Comparison of ENCODE assay signal across 16 cellular contexts in genomic region chr3:152365766-152366593, GRCh38.
DNase-seq lines count a peak whose midpoint lies in the region; ATAC-seq and TF ChIP-seq lines count a peak whose summit lies in the region.
"Had no signal": no experiment of that assay in that cellular context is flagged by ENCODE, and none has a peak within 500 bp of the region (broad histone marks: within the 10 kb centered on the region; RNA-seq: fewer than 3 reads in every experiment).

No MANE protein-coding gene starts in this region.

- peaks cover 2% of the 10 kb centered on the region for H3K9me3 Mint-ChIP-seq in activated CD4-positive, alpha-beta T cell treated with anti-CD3 and anti-CD28 coated beads, Interleukin-2, amount 10 ng/mL, durations not matched to agents 7 days and 5 days

- H4K20me1 ChIP-seq in PC-9 (ENCODE audit: insufficient read depth) (no peaks in the 10 kb centered on the region), Karpas-422 (ENCODE audit: insufficient read depth, low read depth, low read length) (no peaks in the 10 kb centered on the region)

- H3K27ac ChIP-seq in PC-9 (peak overlapping the region; percentile 33; the same call in 1 of the 2 replicates), suprapubic skin (peak overlapping the region; percentile 45), Karpas-422 (ENCODE audit: low read length) (no peak overlapping the region)
- H3K27ac ChIP-seq: HL-60 had no signal

- CTCF ChIA-PET in PC-9 (lab: Charles Lee), result no interaction called here
- CTCF ChIA-PET in activated CD4-positive, alpha-beta T cell treated with anti-CD3 and anti-CD28 coated beads, Interleukin-2, amount 10 ng/mL, durations not matched to agents 7 days and 5 days (lab: Charles Lee), result no interaction called here

- TF ChIP-seq CTCF in PC-9 (conservative IDR thresholded peaks at IDR 0.05), result no peak
- TF ChIP-seq CTCF in fibroblast of mammary gland (conservative IDR thresholded peaks at IDR 0.05; ENCODE audit: control insufficient read depth, insufficient read depth, low read depth, low read length), result no peak
- no peak for TF ChIP-seq CTCF in suprapubic skin (IDR thresholded peaks at IDR 0.05)

- no peaks in the 10 kb centered on the region for H3K27me3 Mint-ChIP-seq in activated CD4-positive, alpha-beta T cell treated with anti-CD3 and anti-CD28 coated beads, Interleukin-2, amount 10 ng/mL, durations not matched to agents 7 days and 5 days
- H3K27me3 Mint-ChIP-seq: activated B cell treated with CpG ODN at 0.5 μM for 24 hours; stimulated activated memory B cell treated with anti-CD40 and anti-IgM and Interleukin-4, amounts not matched to agents 10 μg/mL and 1 μg/mL and 100 μg/mL, for 72 hours had no signal

- ATAC-seq in Right ventricle myocardium superior (ENCODE audit: poor library complexity) (peak; percentile 12), Right ventricle myocardium inferior (no peak), GM18858 (IDR thresholded peaks at IDR 0.05; ENCODE audit: unreplicated experiment) (no peak)
- ATAC-seq: stimulated activated memory B cell treated with anti-CD40 and anti-IgM and Interleukin-4, amounts not matched to agents 10 μg/mL and 1 μg/mL and 100 μg/mL, for 72 hours had no signal

- H2AFZ ChIP-seq in PC-9, result no peak overlapping the region
- H2AFZ ChIP-seq in Karpas-422 (ENCODE audit: low read length), result no peak overlapping the region

- H3K4me1 ChIP-seq in PC-9 (replicated peaks; ENCODE audit: insufficient read depth) (peaks cover 17% of the 10 kb centered on the region), suprapubic skin (peaks cover 31% of the 10 kb centered on the region), Karpas-422 (ENCODE audit: low read length) (peaks cover 21% of the 10 kb centered on the region)

- H3K4me3 ChIP-seq in PC-9 (no peak overlapping the region), fibroblast of mammary gland (ENCODE audit: control insufficient read depth, low read depth, low read length) (no peak overlapping the region), suprapubic skin (no peak overlapping the region), Karpas-422 (ENCODE audit: low read length) (no peak overlapping the region)

- intact Hi-C loops in Right ventricle myocardium superior (cut with DNase I) (no loop called here), Right ventricle myocardium inferior (cut with DNase I) (no loop called here), PC-9 (cut with micrococcal nuclease; ENCODE audit: unreplicated experiment) (no loop called here)

- H3K27me3 ChIP-seq in PC-9 (ENCODE audit: insufficient read depth, low read depth) (no peaks in the 10 kb centered on the region), suprapubic skin (no peaks in the 10 kb centered on the region), Karpas-422 (ENCODE audit: low read length) (no peaks in the 10 kb centered on the region)
- H3K27me3 ChIP-seq: BE2C had no signal

- DNase-seq in Right ventricle myocardium superior (no peak), Right ventricle myocardium inferior (ENCODE audit: missing footprints) (no peak), PC-9 (peak in 1 of 2 experiments; percentile 47), fibroblast of mammary gland (ENCODE audit: low read depth) (peak; percentile 73), suprapubic skin (ENCODE audit: low spot score in 2 of 2) (no peak), Karpas-422 (no peak)
- no peak for DNase-seq in activated CD4-positive, alpha-beta T cell treated with anti-CD3 and anti-CD28 coated beads, Interleukin-2, amount 10 ng/mL, durations not matched to agents 7 days and 5 days
- DNase-seq: activated B cell treated with CpG ODN at 0.5 μM for 24 hours; activated gamma-delta T cell; BE2C; effector memory CD4-positive, alpha-beta T cell; RPMI8226 had no signal

- H3K9me3 ChIP-seq in PC-9 (ENCODE audit: insufficient read depth, low read depth), result no peaks in the 10 kb centered on the region
- no peaks in the 10 kb centered on the region for H3K9me3 ChIP-seq in suprapubic skin
- no peaks in the 10 kb centered on the region for H3K9me3 ChIP-seq in Karpas-422 (ENCODE audit: low read length)
- H3K9me3 ChIP-seq: BE2C had no signal

- 45% methylated on average over 4 of the region's 4 CpGs for WGBS in suprapubic skin

- H3K9ac ChIP-seq in Karpas-422 (ENCODE audit: low read length), result no peak overlapping the region

- H3K4me3 Mint-ChIP-seq in activated CD4-positive, alpha-beta T cell treated with anti-CD3 and anti-CD28 coated beads, Interleukin-2, amount 10 ng/mL, durations not matched to agents 7 days and 5 days, result no peak overlapping the region
- H3K4me3 Mint-ChIP-seq: activated B cell treated with CpG ODN at 0.5 μM for 24 hours; nephron; stimulated activated memory B cell treated with anti-CD40 and anti-IgM and Interleukin-4, amounts not matched to agents 10 μg/mL and 1 μg/mL and 100 μg/mL, for 72 hours had no signal

- H3K9me2 ChIP-seq in PC-9 (ENCODE audit: insufficient read depth), result no peaks in the 10 kb centered on the region
- H3K9me2 ChIP-seq in Karpas-422 (replicated peaks; ENCODE audit: insufficient read depth, low read length), result no peaks in the 10 kb centered on the region

- no peak for TF ChIP-seq EP300 in suprapubic skin (IDR thresholded peaks at IDR 0.05)

- H3K36me3 ChIP-seq in PC-9 (ENCODE audit: low read depth) (0 out of 2 replicates have a peak, but pooled peaks cover 7% of the 10 kb centered on the region), suprapubic skin (peaks cover 5% of the 10 kb centered on the region), Karpas-422 (ENCODE audit: insufficient read depth, low read length) (peaks cover 19% of the 10 kb centered on the region)
- H3K36me3 ChIP-seq: BE2C had no signal

- H3K27ac Mint-ChIP-seq in activated CD4-positive, alpha-beta T cell treated with anti-CD3 and anti-CD28 coated beads, Interleukin-2, amount 10 ng/mL, durations not matched to agents 7 days and 5 days, result no peak overlapping the region
- H3K27ac Mint-ChIP-seq: nephron had no signal

- TF ChIP-seq POLR2A in suprapubic skin (IDR thresholded peaks at IDR 0.05), result no peak

- POLR2A ChIA-PET in PC-9 (lab: Charles Lee; ENCODE audit: unreplicated experiment), result no interaction called here
- POLR2A ChIA-PET in activated CD4-positive, alpha-beta T cell treated with anti-CD3 and anti-CD28 coated beads, Interleukin-2, amount 10 ng/mL, durations not matched to agents 7 days and 5 days (lab: Charles Lee), result no interaction called here

- H3K4me2 ChIP-seq in PC-9 (no peak overlapping the region; the same call in 1 of the 2 replicates), Karpas-422 (ENCODE audit: low read depth, low read length, poor library complexity, severe bottlenecking) (no peak overlapping the region)

- H3K79me2 ChIP-seq in PC-9 (ENCODE audit: low read depth) (peaks cover 94% of the 10 kb centered on the region), Karpas-422 (ENCODE audit: low read length) (peaks cover 100% of the 10 kb centered on the region)

- BruUV-seq in PC-9 (replicated peaks; lab: Mats Ljungman, UMichigan), result no TSS peak

- peaks cover 20% of the 10 kb centered on the region for H3F3A ChIP-seq in PC-9 (ENCODE audit: insufficient read depth, low read depth)

- peaks cover 71% of the 10 kb centered on the region for H3K4me1 Mint-ChIP-seq in activated CD4-positive, alpha-beta T cell treated with anti-CD3 and anti-CD28 coated beads, Interleukin-2, amount 10 ng/mL, durations not matched to agents 7 days and 5 days

- H3K36me3 Mint-ChIP-seq in activated CD4-positive, alpha-beta T cell treated with anti-CD3 and anti-CD28 coated beads, Interleukin-2, amount 10 ng/mL, durations not matched to agents 7 days and 5 days (ENCODE audit: low read depth), result peaks cover 89% of the 10 kb centered on the region
